10 cellular contexts compared by ENCODE assay signal in the genomic region with DNA sequence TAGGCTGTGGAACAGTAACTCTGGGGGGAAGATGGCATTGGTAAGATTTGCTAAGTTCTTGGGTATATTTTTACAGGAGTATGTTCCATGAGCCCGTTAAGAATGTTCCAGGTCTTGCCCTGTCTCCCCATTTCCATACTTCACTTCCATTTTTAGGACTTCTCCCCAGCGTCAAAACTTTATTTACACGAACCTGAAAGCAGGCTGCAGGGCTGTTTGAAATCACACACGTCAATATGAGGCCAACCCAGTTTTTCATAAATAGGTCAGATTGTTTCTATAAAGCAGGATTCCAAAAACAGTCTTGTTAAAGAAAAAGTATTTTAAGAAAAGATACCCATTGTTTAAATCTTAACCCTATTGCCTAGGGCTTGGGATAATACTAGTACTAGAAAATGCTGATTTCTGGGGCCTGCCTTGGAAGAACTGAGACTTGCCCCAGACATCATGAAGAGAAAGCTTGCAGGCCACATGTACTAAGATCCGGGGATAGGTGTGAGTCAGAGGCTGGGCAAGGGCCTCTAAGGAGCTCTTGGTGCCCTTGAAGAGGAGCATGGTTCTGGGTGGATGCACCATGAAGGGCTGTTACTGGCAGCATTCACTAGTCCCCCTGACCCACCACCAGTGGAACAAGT. TPM values are rescaled to one million over a fixed set of nuclear protein-coding genes. Genes with fewer than 3 reads are reported as not detected.
DNase-seq lines count a peak whose midpoint lies in the region; ATAC-seq and TF ChIP-seq lines count a peak whose summit lies in the region.
"Had no signal": no experiment of that assay in that cellular context is flagged by ENCODE, and none has a peak within 500 bp of the region (broad histone marks: within the 10 kb centered on the region; RNA-seq: fewer than 3 reads in every experiment).

No MANE protein-coding gene starts in this region.

- H3K27ac ChIP-seq in fibroblast of lung (ENCODE audit: insufficient read depth, low read length) (peak overlapping the region; percentile 22), upper lobe of right lung (no peak overlapping the region)

- H3K9me3 ChIP-seq in MG63 (peaks cover 15% of the 10 kb centered on the region), fibroblast of lung (ENCODE audit: control insufficient read depth, insufficient read depth, low read depth, low read length) (no peaks in the 10 kb centered on the region), upper lobe of right lung (no peaks in the 10 kb centered on the region)

- H3K36me3 ChIP-seq in MG63 (peaks cover 60% of the 10 kb centered on the region), fibroblast of lung (ENCODE audit: control insufficient read depth, insufficient read depth, low read length) (no peaks in the 10 kb centered on the region), upper lobe of right lung (no peaks in the 10 kb centered on the region)
- H3K36me3 ChIP-seq: heart right ventricle had no signal

- H3K4me2 ChIP-seq in fibroblast of lung (ENCODE audit: extremely low read depth, insufficient read depth, low read length) = peak overlapping the region; percentile 47

- no peak overlapping the region for H2AFZ ChIP-seq in fibroblast of lung (ENCODE audit: low read length)

- DNase-seq in NOMO-1 treated with DMSO at 0.1 percent for 48 hours (lab: John Stamatoyannopoulos, UW; ENCODE audit: unreplicated experiment) (peak; percentile 25), NOMO-1 treated with dmso at 0.1 percent for 144 hours (lab: John Stamatoyannopoulos, UW; ENCODE audit: unreplicated experiment) (no peak), MG63 (peak; percentile 79), fibroblast of lung (ENCODE audit: low read depth in 2 of 2) (peak; percentile 53 to 79), upper lobe of right lung (no peak), COLO668 (lab: John Stamatoyannopoulos, UW; ENCODE audit: unreplicated experiment) (no peak), omental fat pad (ENCODE audit: low spot score) (no peak), UCSD-AML1 (lab: John Stamatoyannopoulos, UW; ENCODE audit: unreplicated experiment) (no peak)
- DNase-seq: heart right ventricle, NCI-H524 treated with DMSO at 0.1 percent for 48 hours had no signal

- H4K20me1 ChIP-seq in fibroblast of lung (ENCODE audit: control insufficient read depth, extremely low read depth, insufficient read depth, low read length) = peaks cover 4% of the 10 kb centered on the region

- intact Hi-C loops in upper lobe of right lung (cut with DNase I) = no loop called here

- H3K4me1 ChIP-seq in fibroblast of lung (ENCODE audit: control insufficient read depth, extremely low read depth, insufficient read depth, low read length) (peaks cover 33% of the 10 kb centered on the region), upper lobe of right lung (peaks cover 54% of the 10 kb centered on the region)

- H3K4me3 ChIP-seq in MG63 = no peak overlapping the region
- no peak overlapping the region for H3K4me3 ChIP-seq in fibroblast of lung (replicated peaks in 1 of 4; ENCODE audit: control extremely low read depth in 1 of 4, insufficient read depth in 1 of 4, low read depth in 3 of 4, low read length in 4 of 4)
- H3K4me3 ChIP-seq in upper lobe of right lung = no peak overlapping the region
- H3K4me3 ChIP-seq: heart right ventricle had no signal

- ATAC-seq in upper lobe of right lung = peak; percentile 64
- no peak for ATAC-seq in omental fat pad (ENCODE audit: low FRiP score)

- no peaks in the 10 kb centered on the region for H3K27me3 ChIP-seq in MG63
- no peaks in the 10 kb centered on the region for H3K27me3 ChIP-seq in fibroblast of lung (ENCODE audit: control insufficient read depth, insufficient read depth, low read length)
- no peaks in the 10 kb centered on the region for H3K27me3 ChIP-seq in upper lobe of right lung
- H3K27me3 ChIP-seq: heart right ventricle had no signal

- H3K79me2 ChIP-seq in fibroblast of lung (ENCODE audit: control insufficient read depth, insufficient read depth, low read length) = peaks cover 100% of the 10 kb centered on the region

- TF ChIP-seq CTCF in fibroblast of lung (conservative IDR thresholded peaks at IDR 0.05 in 1 of 2, IDR thresholded peaks at IDR 0.05 in 1 of 2; ENCODE audit: low read depth in 1 of 2, low read length in 2 of 2) = no peak
- no peak for TF ChIP-seq CTCF in upper lobe of right lung (IDR thresholded peaks at IDR 0.05)
- no peak for TF ChIP-seq CTCF in omental fat pad (IDR thresholded peaks at IDR 0.05)

- H3K9ac ChIP-seq in fibroblast of lung (ENCODE audit: insufficient read depth, low read length) = no peak overlapping the region

RNA-seq across cellular contexts. Expression of a gene that starts 24.2 kb away (rescaled TPM):
- 123 and 124 TPM in 2 replicates for total RNA-seq in MG63 (2014; rRNA removed; shearing (Covaris generic); ENCODE audit: low replicate concordance)
- total RNA-seq in fibroblast of lung (139 and 281 TPM in 2 replicates), upper lobe of right lung (148 TPM), omental fat pad (100 to 1,000 TPM; 125 to 370 (median 193) TPM)
- polyA plus RNA-seq in fibroblast of lung = 120 and 134 TPM in 2 replicates
- polyA plus RNA-seq in fibroblast of lung (2012) = 77.4 and 100 TPM in 2 replicates
- polyA minus RNA-seq in fibroblast of lung (ENCODE audit: low replicate concordance) = 721 and 815 TPM in 2 replicates

Comparison
In these comparisons a context has a peak if more than half of its experiments do, and no peak if none do; other contexts are left out.
1. DNase-seq: peak in NOMO-1 treated with DMSO at 0.1 percent for 48 hours (single experiment), MG63 (single experiment) and fibroblast of lung (2 of 2); none in NOMO-1 treated with dmso at 0.1 percent for 144 hours (single experiment), upper lobe of right lung (single experiment), COLO668 (single experiment), omental fat pad (single experiment) and UCSD-AML1 (single experiment).